ENCODE assay signal across 1 cellular context in genomic region chr1:26786437-26787380, GRCh38.
TF ChIP-seq lines count a peak whose summit lies in the region.

No MANE protein-coding gene starts in this region.

TF ChIP-seq in HepG2, 621 proteins besides CTCF, POLR2A, EP300 and RAD21 (continued from another document and continues in another):
- TF ChIP-seq ZNF687 (CRISPR knock-in tag; IDR thresholded peaks at IDR 0.05) = no peak
- TF ChIP-seq MAZ (IDR thresholded peaks at IDR 0.05; ENCODE audit: borderline replicate concordance, low read depth, low read length) = no peak
- TF ChIP-seq MAZ (CRISPR knock-in tag; IDR thresholded peaks at IDR 0.05; ENCODE audit: low read depth) = 0 out of 2 replicates have a peak, but pooled peaks have one; percentile 64
- TF ChIP-seq JUN (CRISPR knock-in tag; IDR thresholded peaks at IDR 0.05) = no peak
- TF ChIP-seq ZNF574 (CRISPR knock-in tag; IDR thresholded peaks at IDR 0.05) = no peak
- no peak for TF ChIP-seq TCF7 (IDR thresholded peaks at IDR 0.05; ENCODE audit: low read depth)
- no peak for TF ChIP-seq PBX2 (CRISPR knock-in tag; IDR thresholded peaks at IDR 0.05)
- 0 out of 2 replicates have a peak, but pooled peaks have one; percentile 27 for TF ChIP-seq ELF3 (CRISPR knock-in tag; IDR thresholded peaks at IDR 0.05)
- TF ChIP-seq ZNF407 (CRISPR knock-in tag; IDR thresholded peaks at IDR 0.05; ENCODE audit: not compliant biosample characterization) = no peak
- TF ChIP-seq NPAS2 (CRISPR knock-in tag; IDR thresholded peaks at IDR 0.05; ENCODE audit: borderline replicate concordance) = no peak
- TF ChIP-seq ZFP36 (IDR thresholded peaks at IDR 0.05; ENCODE audit: borderline replicate concordance, low read depth, low read length, partially characterized antibody) = no peak
- no peak for TF ChIP-seq FOXM1 (CRISPR knock-in tag; IDR thresholded peaks at IDR 0.05)
- peak; percentile 4; the same call in 1 of the 2 replicates for TF ChIP-seq ELF1 (CRISPR knock-in tag; IDR thresholded peaks at IDR 0.05)
- TF ChIP-seq PAWR (CRISPR knock-in tag; IDR thresholded peaks at IDR 0.05; ENCODE audit: borderline replicate concordance) = no peak
- TF ChIP-seq PRPF4 (IDR thresholded peaks at IDR 0.05; ENCODE audit: low read depth, low read length, poor library complexity, severe bottlenecking) = no peak
- no peak for TF ChIP-seq ZBTB38 (CRISPR knock-in tag; IDR thresholded peaks at IDR 0.05)
- no peak for TF ChIP-seq DDIT3 (CRISPR knock-in tag; IDR thresholded peaks at IDR 0.05)
- no peak for TF ChIP-seq ATF7 (IDR thresholded peaks at IDR 0.05)
- no peak for TF ChIP-seq ATF7 (CRISPR knock-in tag; IDR thresholded peaks at IDR 0.05)
- no peak for TF ChIP-seq ZNF256 (CRISPR knock-in tag; conservative IDR thresholded peaks at IDR 0.05)
- TF ChIP-seq SPEN (CRISPR knock-in tag; IDR thresholded peaks at IDR 0.05; ENCODE audit: low read depth) = no peak
- no peak for TF ChIP-seq SMC3 (IDR thresholded peaks at IDR 0.05; ENCODE audit: low read length)
- TF ChIP-seq MYC (CRISPR knock-in tag; IDR thresholded peaks at IDR 0.05; ENCODE audit: borderline replicate concordance) = no peak
- no peak for TF ChIP-seq JUND (CRISPR knock-in tag; IDR thresholded peaks at IDR 0.05)
- no peak for TF ChIP-seq XRCC5 (optimal IDR thresholded peaks at IDR 0.05; ENCODE audit: low read length)
- no peak for TF ChIP-seq FOXP4 (CRISPR knock-in tag; IDR thresholded peaks at IDR 0.05)
- no peak for TF ChIP-seq ZSCAN5A (CRISPR knock-in tag; IDR thresholded peaks at IDR 0.05; ENCODE audit: borderline replicate concordance)
- TF ChIP-seq PLRG1 (conservative IDR thresholded peaks at IDR 0.05) = no peak
- no peak for TF ChIP-seq FOXK1 (CRISPR knock-in tag; IDR thresholded peaks at IDR 0.05; ENCODE audit: borderline replicate concordance, low read depth)
- TF ChIP-seq MAF1 (CRISPR knock-in tag; IDR thresholded peaks at IDR 0.05; ENCODE audit: borderline replicate concordance) = no peak
- no peak for TF ChIP-seq KLF6 (CRISPR knock-in tag; IDR thresholded peaks at IDR 0.05)
- no peak for TF ChIP-seq ZNF513 (CRISPR knock-in tag; conservative IDR thresholded peaks at IDR 0.05)
- TF ChIP-seq ERF (CRISPR knock-in tag; IDR thresholded peaks at IDR 0.05) = no peak; the same call in 1 of the 2 replicates
- peak; percentile 28 for TF ChIP-seq ZNF18 (CRISPR knock-in tag; IDR thresholded peaks at IDR 0.05; ENCODE audit: insufficient replicate concordance)
- TF ChIP-seq NFE2 (CRISPR knock-in tag; IDR thresholded peaks at IDR 0.05) = no peak
